17 cellular contexts compared by ENCODE assay signal in the genomic region with DNA sequence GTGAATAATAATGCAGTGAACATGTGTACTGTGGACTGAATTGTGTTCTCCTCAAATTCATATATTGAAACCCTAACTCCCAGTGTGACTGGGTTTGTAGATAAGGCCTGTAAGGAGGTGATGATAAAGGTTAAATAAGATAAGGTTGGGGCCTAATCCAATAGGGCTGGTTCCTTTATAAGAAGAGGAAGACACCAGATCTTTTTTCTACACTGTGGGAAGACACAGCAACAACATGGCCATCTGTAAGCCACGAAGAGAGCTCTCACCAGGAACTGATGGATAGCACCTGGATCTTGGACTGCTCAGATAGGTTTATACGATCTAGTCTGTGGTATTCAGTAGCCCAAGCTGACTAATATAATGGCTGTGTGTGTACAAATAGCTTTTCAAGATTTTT.
"Had no signal": no experiment of that assay in that cellular context is flagged by ENCODE, and none has a peak within 500 bp of the region (broad histone marks: within the 10 kb centered on the region; RNA-seq: fewer than 3 reads in every experiment).

No MANE protein-coding gene starts in this region.

- H3K27me3 ChIP-seq: spleen had no signal

- H3K27ac ChIP-seq: lower lobe of right lung, spleen had no signal

- H3K4me3 ChIP-seq: lower lobe of right lung, spleen had no signal

- H3K4me1 ChIP-seq: lower lobe of right lung had no signal

- DNase-seq: activated CD4-positive, alpha-beta T cell treated with anti-CD3 and anti-CD28 coated beads for 48 hours; activated CD8-positive, alpha-beta memory T cell treated with anti-CD3 and anti-CD28 coated beads, Interleukin-2, amount 50 U/mL, for 48 hours; activated CD8-positive, alpha-beta T cell treated with anti-CD3 and anti-CD28 coated beads, Interleukin-2, amount 10 ng/mL, durations not matched to agents 7 days and 5 days; activated naive CD4-positive, alpha-beta T cell; caudate nucleus; cortex of kidney; effector memory CD4-positive, alpha-beta T cell; foreskin fibroblast; left cardiac atrium; lower lobe of right lung; naive thymus-derived CD4-positive, alpha-beta T cell; nucleus accumbens; right cardiac atrium; spleen; stimulated activated CD4-positive, alpha-beta T cell treated with anti-CD3 and anti-CD28 coated beads, Interleukin-1b, Interleukin-23, amount 100 ng/mL, for 48 hours; T-helper 9 cell had no signal

- H3K36me3 ChIP-seq: lower lobe of right lung, spleen had no signal

- H3K9me3 ChIP-seq: lower lobe of right lung, spleen had no signal

- ATAC-seq: activated CD8-positive, alpha-beta T cell treated with anti-CD3 and anti-CD28 coated beads, Interleukin-2, amount 10 ng/mL, durations not matched to agents 7 days and 5 days; left cardiac atrium; lower lobe of right lung; naive thymus-derived CD4-positive, alpha-beta T cell; right cardiac atrium; stimulated activated memory B cell treated with anti-CD40 and anti-IgM and Interleukin-4, amounts not matched to agents 10 μg/mL and 1 μg/mL and 100 μg/mL, for 72 hours had no signal
